Comparison of ENCODE assay signal across 15 cellular contexts in the genomic region with DNA sequence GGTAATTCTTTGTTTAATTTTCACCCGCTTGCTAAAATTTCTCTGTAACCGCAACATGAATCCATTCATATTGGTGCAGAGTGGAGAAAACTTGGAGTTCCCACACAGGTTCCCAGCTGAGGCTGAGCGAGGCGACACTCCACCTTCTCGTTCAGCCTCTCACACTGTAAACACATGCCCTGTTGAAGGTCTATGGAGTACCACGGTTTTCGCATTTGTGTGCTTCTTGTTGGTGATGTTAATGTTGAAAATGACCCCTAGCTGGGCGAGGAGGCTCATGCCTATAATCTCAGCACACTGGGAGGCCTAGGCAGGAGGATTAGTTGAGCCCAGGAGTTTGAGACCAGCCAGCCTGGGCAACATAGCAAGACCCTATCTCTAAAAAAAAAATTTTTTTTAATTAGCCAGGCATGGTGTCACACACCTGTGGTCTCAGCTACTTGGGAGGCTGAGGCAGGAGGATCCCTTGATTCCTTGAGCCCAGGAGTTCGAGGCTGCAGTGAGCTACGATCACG.
DNase-seq lines count a peak whose midpoint lies in the region; ATAC-seq and TF ChIP-seq lines count a peak whose summit lies in the region.
"Had no signal": no experiment of that assay in that cellular context is flagged by ENCODE, and none has a peak within 500 bp of the region (broad histone marks: within the 10 kb centered on the region; RNA-seq: fewer than 3 reads in every experiment).

No MANE protein-coding gene starts in this region.

- intact Hi-C loops in Caco-2 (cut with micrococcal nuclease; ENCODE audit: unreplicated experiment) = no loop called here
- intact Hi-C loops in PC-3 (cut with micrococcal nuclease) = no loop called here

- H3K9me3 ChIP-seq in Caco-2 (no peaks in the 10 kb centered on the region), SK-N-MC (ENCODE audit: low read depth, low read length) (no peaks in the 10 kb centered on the region), hepatocyte (ENCODE audit: low read depth) (no peaks in the 10 kb centered on the region), parathyroid adenoma (ENCODE audit: control insufficient read depth, low read length) (no peaks in the 10 kb centered on the region), PC-3 (ENCODE audit: low read length) (no peaks in the 10 kb centered on the region)
- H3K9me3 ChIP-seq: BLaER1, spleen, tibial nerve had no signal

- H3K27ac Mint-ChIP-seq in Caco-2 (ENCODE audit: unreplicated experiment) = peak overlapping the region; percentile 82
- H3K27ac Mint-ChIP-seq: activated naive CD8-positive, alpha-beta T cell treated with anti-CD3 and anti-CD28 coated beads, Interleukin-2, amount 10 ng/mL, durations not matched to agents 7 days and 5 days had no signal

- H3K4me2 ChIP-seq in hepatocyte (peak overlapping the region; percentile 48), parathyroid adenoma (ENCODE audit: low read length) (peak overlapping the region; percentile 64), PC-3 (ENCODE audit: low read length) (no peak overlapping the region)
- H3K4me2 ChIP-seq: BLaER1 had no signal

- WGBS in hepatocyte (ENCODE audit: low lambda C conversion rate, missing lambda C conversion rate) = 58% methylated on average over 11 of the region's 11 CpGs

- CTCF ChIA-PET in Caco-2 (lab: Charles Lee) = interaction anchor here (0.5 to 0.7 kb wide), 2 partner anchors 38 to 63 kb away, joined by 3 to 6 read pairs; no protein-coding TSS in a partner anchor
- CTCF ChIA-PET in PC-3 (lab: Charles Lee) = no interaction called here
- CTCF ChIA-PET in HEK293T (lab: Yijun Ruan, JAX) = no interaction called here

- H3K79me2 ChIP-seq in hepatocyte (peaks cover 89% of the 10 kb centered on the region), parathyroid adenoma (peaks cover 41% of the 10 kb centered on the region), PC-3 (ENCODE audit: low read length) (peaks cover 79% of the 10 kb centered on the region)

- DNase-seq in Caco-2 (no peak), SK-N-MC (ENCODE audit: low read depth, low spot score) (no peak), hepatocyte (ENCODE audit: low spot score) (no peak), PC-3 (no peak), HEK293T (ENCODE audit: extremely low spot score) (no peak)
- DNase-seq in stimulated activated CD4-positive, alpha-beta T cell treated with anti-CD3 and anti-CD28 coated beads, Interleukin-4, amount 100 ng/mL, for 4 hours = no peak
- DNase-seq: activated CD4-positive, alpha-beta T cell treated with anti-CD3 and anti-CD28 coated beads, Interleukin-2, amount 50 U/mL, for 4 hours; activated naive CD8-positive, alpha-beta T cell treated with anti-CD3 and anti-CD28 coated beads, Interleukin-2, amount 10 ng/mL, durations not matched to agents 7 days and 5 days; activated T-cell treated with anti-CD3 and anti-CD28 coated beads, Interleukin-2, amount 50 U/mL, for 1 hour; NCI-H2081 treated with DMSO at 0.1 percent for 48 hours; spleen had no signal

- no peaks in the 10 kb centered on the region for H3F3A ChIP-seq in PC-3 (ENCODE audit: low read length, unreplicated experiment)

- BruUV-seq in Caco-2 (replicated peaks; lab: Mats Ljungman, UMichigan) (no TSS peak), PC-3 (replicated peaks; lab: Mats Ljungman, UMichigan) (no TSS peak)

- peaks cover 19% of the 10 kb centered on the region for H3K4me1 Mint-ChIP-seq in Caco-2 (ENCODE audit: low read depth, unreplicated experiment)

- H3K4me3 ChIP-seq in Caco-2 (ENCODE audit: low read depth, low read length) (no peak overlapping the region), SK-N-MC (no peak overlapping the region), hepatocyte (no peak overlapping the region), parathyroid adenoma (ENCODE audit: low read depth, low read length) (peak overlapping the region; percentile 25), PC-3 (ENCODE audit: low read length) (no peak overlapping the region)
- H3K4me3 ChIP-seq: BLaER1, spleen, tibial nerve had no signal

- H3K9ac ChIP-seq in SK-N-MC (ENCODE audit: insufficient read length) (no peak overlapping the region), parathyroid adenoma (no peak overlapping the region), PC-3 (ENCODE audit: low read length) (no peak overlapping the region)
- H3K9ac ChIP-seq: BLaER1 had no signal

- H3K36me3 ChIP-seq in Caco-2 (ENCODE audit: control insufficient read depth, insufficient read depth, low read length) (no peaks in the 10 kb centered on the region), SK-N-MC (ENCODE audit: insufficient read depth, low read length) (no peaks in the 10 kb centered on the region), hepatocyte (replicated peaks; ENCODE audit: insufficient read depth, low read depth) (no peaks in the 10 kb centered on the region), parathyroid adenoma (ENCODE audit: control insufficient read depth, insufficient read depth, low read length) (no peaks in the 10 kb centered on the region), PC-3 (ENCODE audit: low read depth, low read length) (peaks cover 4% of the 10 kb centered on the region; the same call in 1 of the 2 replicates)

- no peaks in the 10 kb centered on the region for H3K27me3 ChIP-seq in Caco-2 (replicated peaks; ENCODE audit: control insufficient read depth, insufficient read depth, low read length)
- H3K27me3 ChIP-seq in hepatocyte = no peaks in the 10 kb centered on the region
- no peaks in the 10 kb centered on the region for H3K27me3 ChIP-seq in parathyroid adenoma (ENCODE audit: control insufficient read depth, insufficient read depth, low read length)
- H3K27me3 ChIP-seq in PC-3 (ENCODE audit: low read length) = no peaks in the 10 kb centered on the region
- H3K27me3 ChIP-seq: BLaER1, spleen, tibial nerve had no signal

- H3K4me1 ChIP-seq in Caco-2 = peaks cover 21% of the 10 kb centered on the region
- H3K4me1 ChIP-seq in hepatocyte (ENCODE audit: insufficient read depth) = peaks cover 25% of the 10 kb centered on the region
- H3K4me1 ChIP-seq in parathyroid adenoma = peaks cover 5% of the 10 kb centered on the region
- no peaks in the 10 kb centered on the region for H3K4me1 ChIP-seq in PC-3 (ENCODE audit: insufficient read depth, low read length)

- TF ChIP-seq CTCF in Caco-2 (IDR thresholded peaks at IDR 0.05; ENCODE audit: insufficient read depth in 1 of 2, low read depth in 1 of 2, low read length in 1 of 2, severe bottlenecking in 1 of 2, unreplicated experiment in 1 of 2) = no peak
- no peak for TF ChIP-seq CTCF in hepatocyte (IDR thresholded peaks at IDR 0.05; ENCODE audit: poor library complexity)
- TF ChIP-seq CTCF in parathyroid adenoma (IDR thresholded peaks at IDR 0.05) = no peak
- TF ChIP-seq CTCF in PC-3 (conservative IDR thresholded peaks at IDR 0.05; ENCODE audit: low read depth, low read length) = no peak

- no peak overlapping the region for H3K4me3 Mint-ChIP-seq in Caco-2 (ENCODE audit: unreplicated experiment)
- H3K4me3 Mint-ChIP-seq: activated naive CD8-positive, alpha-beta T cell treated with anti-CD3 and anti-CD28 coated beads, Interleukin-2, amount 10 ng/mL, durations not matched to agents 7 days and 5 days had no signal

- no peaks in the 10 kb centered on the region for H3K9me3 Mint-ChIP-seq in Caco-2 (ENCODE audit: unreplicated experiment)
- H3K9me3 Mint-ChIP-seq: activated naive CD8-positive, alpha-beta T cell treated with anti-CD3 and anti-CD28 coated beads, Interleukin-2, amount 10 ng/mL, durations not matched to agents 7 days and 5 days had no signal

- H2AFZ ChIP-seq in hepatocyte (no peak overlapping the region), parathyroid adenoma (peak overlapping the region; percentile 40), PC-3 (ENCODE audit: low read length) (no peak overlapping the region)

- no peak for ATAC-seq in HG03460 (IDR thresholded peaks at IDR 0.05; ENCODE audit: unreplicated experiment)
- ATAC-seq in PC-3 = no peak

- H3K9me2 ChIP-seq in hepatocyte (replicated peaks; ENCODE audit: insufficient read depth) (no peaks in the 10 kb centered on the region), PC-3 (replicated peaks; ENCODE audit: low read length) (no peaks in the 10 kb centered on the region)

- peaks cover 23% of the 10 kb centered on the region for H4K20me1 ChIP-seq in hepatocyte (ENCODE audit: insufficient read depth, poor library complexity, severe bottlenecking)
- 0 out of 2 replicates have a peak, but pooled peaks cover 5% of the 10 kb centered on the region for H4K20me1 ChIP-seq in PC-3 (ENCODE audit: low read length)

- H3K27ac ChIP-seq in SK-N-MC (0 out of 2 replicates have a peak overlapping the region, but pooled peaks have one; percentile 13), hepatocyte (peak overlapping the region; percentile 93), parathyroid adenoma (peak overlapping the region; percentile 73), PC-3 (ENCODE audit: low read length) (no peak overlapping the region)
- H3K27ac ChIP-seq: BLaER1 had no signal

- H3K36me3 Mint-ChIP-seq in Caco-2 (ENCODE audit: insufficient read depth, unreplicated experiment) = peaks cover 38% of the 10 kb centered on the region

- no peaks in the 10 kb centered on the region for H3K27me3 Mint-ChIP-seq in Caco-2 (ENCODE audit: insufficient read depth, unreplicated experiment)
- H3K27me3 Mint-ChIP-seq: activated naive CD8-positive, alpha-beta T cell treated with anti-CD3 and anti-CD28 coated beads, Interleukin-2, amount 10 ng/mL, durations not matched to agents 7 days and 5 days had no signal

- POLR2A ChIA-PET in Caco-2 (lab: Charles Lee) = no interaction called here
- POLR2A ChIA-PET in PC-3 (lab: Charles Lee; ENCODE audit: unreplicated experiment) = no interaction called here
- POLR2A ChIA-PET in HEK293T (lab: Yijun Ruan, JAX) = interaction anchor here (1.7 kb wide), 1 partner anchor 20 kb away, joined by 4 read pairs; no protein-coding TSS in a partner anchor

TF ChIP-seq in HEK293T, 16 proteins besides CTCF, POLR2A, EP300 and RAD21:
- TF ChIP-seq TARDBP (IDR thresholded peaks at IDR 0.05) = no peak
- no peak for TF ChIP-seq ARNT (IDR thresholded peaks at IDR 0.05)
- TF ChIP-seq PKNOX1 (IDR thresholded peaks at IDR 0.05) = no peak
